36 cellular contexts compared by ENCODE assay signal in the genomic region with DNA sequence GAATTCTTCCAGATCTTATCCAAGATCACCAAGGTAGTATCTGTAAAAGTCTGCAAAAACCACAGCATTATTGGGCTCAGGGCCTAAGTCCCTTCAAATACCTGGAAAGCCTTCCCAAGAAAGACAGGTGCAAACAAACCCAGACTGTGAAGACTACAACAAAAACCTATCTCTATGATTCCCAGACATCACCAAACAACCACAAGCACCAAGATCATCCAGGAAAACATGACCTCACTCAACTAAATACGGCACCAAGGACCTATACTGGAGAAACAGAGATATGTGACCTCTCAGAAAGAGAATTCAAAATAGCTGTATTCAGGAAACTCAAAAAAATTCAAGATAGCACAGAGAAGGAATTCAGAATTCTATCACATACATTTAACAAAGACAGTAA.
"Had no signal": no experiment of that assay in that cellular context is flagged by ENCODE, and none has a peak within 500 bp of the region (broad histone marks: within the 10 kb centered on the region; RNA-seq: fewer than 3 reads in every experiment).

No MANE protein-coding gene starts in this region.

- H3K4me2 ChIP-seq: KMS-11 had no signal

- DNase-seq: Karpas-422, Kasumi-1, MG63, MM.1S, MV-4-11, NCI-H1048, NCI-H1092, NCI-H1092 treated with DMSO at 0.1 percent for 48 hours, NCI-H1105, NCI-H1105 treated with DMSO at 0.1 percent for 48 hours, NCI-H1417, NCI-H1417 treated with DMSO at 0.1 percent for 48 hours, NCI-H1436, NCI-H1436 treated with DMSO at 0.1 percent for 48 hours, NCI-H146, NCI-H1694, NCI-H1694 treated with DMSO at 0.1 percent for 48 hours, NCI-H187, NCI-H187 treated with DMSO at 0.1 percent for 48 hours, NCI-H1930, NCI-H2029, NCI-H2029 treated with DMSO at 0.1 percent for 48 hours, NCI-H2081, NCI-H2081 treated with DMSO at 0.1 percent for 48 hours, NCI-H2107, NCI-H2171, NCI-H2171 treated with DMSO at 0.1 percent for 48 hours, NCI-H2227 treated with DMSO at 0.1 percent for 48 hours, NCI-H226, NCI-H345, NCI-H446, NCI-H446 treated with DMSO at 0.1 percent for 48 hours, NCI-H510A, NCI-H510A treated with DMSO at 0.1 percent for 48 hours, NCI-H524 had no signal

- H3K27me3 ChIP-seq: MG63 had no signal

- H3K9ac ChIP-seq: KMS-11 had no signal

- H3K36me3 ChIP-seq: MG63 had no signal

- H3K4me3 ChIP-seq: MG63 had no signal

- H3K27ac ChIP-seq: KMS-11 had no signal
